15 cellular contexts compared by ENCODE assay signal in the genomic region with DNA sequence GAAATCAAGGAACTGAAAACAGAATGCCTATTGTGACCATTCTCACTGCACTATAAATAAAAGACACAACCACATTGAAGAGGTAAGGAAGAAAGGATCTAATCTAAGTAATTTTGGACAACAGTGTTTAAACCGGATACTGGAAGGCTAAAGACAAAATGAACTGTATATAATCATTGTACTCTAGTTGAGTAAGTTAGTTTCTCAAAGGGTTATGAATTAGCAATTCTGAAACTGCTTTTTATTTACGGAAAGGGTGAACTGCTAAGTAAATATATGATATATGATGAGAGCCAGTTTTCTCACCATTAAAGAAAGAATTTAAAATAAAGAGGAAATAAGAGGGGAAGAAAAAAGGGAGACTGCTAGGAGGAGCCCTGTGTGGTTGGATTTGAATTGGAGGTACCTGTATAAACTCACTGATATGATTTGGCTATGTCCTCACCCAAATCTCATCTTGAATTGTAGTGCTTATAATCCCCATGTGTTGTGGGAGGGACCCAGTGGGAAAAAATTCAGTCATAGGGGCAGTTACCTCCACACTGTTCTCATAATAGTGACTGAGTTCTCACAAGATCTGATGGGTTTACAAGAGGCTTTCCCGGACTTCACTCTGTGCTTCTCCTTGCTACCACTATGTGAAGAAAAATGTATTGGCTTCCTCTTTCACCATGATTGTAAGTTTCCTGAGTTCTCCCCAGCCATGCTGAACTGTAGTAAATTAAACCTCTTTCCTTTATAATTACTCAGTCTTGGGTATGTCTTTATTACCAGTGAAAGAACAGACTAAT.
A peak's percentile ranks its signal among the peaks of the same experiment; 100 is the strongest.
DNase-seq lines count a peak whose midpoint lies in the region; ATAC-seq, FAIRE-seq and TF ChIP-seq lines count a peak whose summit lies in the region.
"Had no signal": no experiment of that assay in that cellular context is flagged by ENCODE, and none has a peak within 500 bp of the region (broad histone marks: within the 10 kb centered on the region; RNA-seq: fewer than 3 reads in every experiment).

No MANE protein-coding gene starts in this region.

- TF ChIP-seq POLR2A in H54 (IDR thresholded peaks at IDR 0.05; ENCODE audit: low read depth, low read length), result no peak

- TF ChIP-seq CTCF in pancreas (IDR thresholded peaks at IDR 0.05), result no peak

- FAIRE-seq in H54 (lab: Jason Lieb, UNC) (no peak), pancreas (lab: Jason Lieb, UNC) (no peak)

- DNase-seq in NCI-H1048 (lab: John Stamatoyannopoulos, UW), result no peak
- DNase-seq in HuH-7 (ENCODE audit: low spot score), result no peak
- DNase-seq in H54 (ENCODE audit: insufficient read length, low spot score), result no peak
- DNase-seq in pancreas, result no peak
- DNase-seq: activated gamma-delta T cell treated with Interleukin-2 at 50 U/mL for 16 hours; DND-41; hippocampal formation; NCI-H146; NCI-H774; SK-N-SH; stimulated activated CD4-positive, alpha-beta T cell treated with anti-CD3 and anti-CD28 coated beads, Interleukin-4, amount 100 ng/mL, for 1 hour had no signal

- H3K27ac ChIP-seq in pancreas, result no peak overlapping the region

- H3K4me1 ChIP-seq in pancreas, result no peaks in the 10 kb centered on the region

- H3K36me3 ChIP-seq in pancreas, result no peaks in the 10 kb centered on the region

- 60 to 72% methylated on average over 3 of the region's 3 CpGs for WGBS in pancreas, 2 donors

- H3K4me3 ChIP-seq in pancreas, result no peak overlapping the region

- no peaks in the 10 kb centered on the region for H3K27me3 ChIP-seq in pancreas

- H3K9me3 ChIP-seq in pancreas, result no peaks in the 10 kb centered on the region
- H3K9me3 ChIP-seq: SK-N-SH had no signal

- intact Hi-C loops in pancreas (cut with DNase I), result no loop called here

- ATAC-seq in GM18498 (IDR thresholded peaks at IDR 0.05; ENCODE audit: unreplicated experiment), result peak; percentile 70
- ATAC-seq in GM19438 (IDR thresholded peaks at IDR 0.05; ENCODE audit: low read depth, unreplicated experiment), result peak; percentile 49
- peak; percentile 75 for ATAC-seq in HG02798 (IDR thresholded peaks at IDR 0.05; ENCODE audit: poor library complexity, unreplicated experiment)
- ATAC-seq in HG03469 (IDR thresholded peaks at IDR 0.05; ENCODE audit: unreplicated experiment), result peak; percentile 57
- ATAC-seq in pancreas, result no peak

Comparison
In these comparisons a context has a peak if more than half of its experiments do, and no peak if none do; other contexts are left out.
1. ATAC-seq: peak in GM18498 (single experiment), GM19438 (single experiment), HG02798 (single experiment) and HG03469 (single experiment); none in pancreas (0 of 4).